ENCODE assay signal across 11 cellular contexts in genomic region chr6:3518356-3518841, GRCh38.
DNase-seq lines count a peak whose midpoint lies in the region; ATAC-seq and TF ChIP-seq lines count a peak whose summit lies in the region.
"Had no signal": no experiment of that assay in that cellular context is flagged by ENCODE, and none has a peak within 500 bp of the region (broad histone marks: within the 10 kb centered on the region; RNA-seq: fewer than 3 reads in every experiment).

No MANE protein-coding gene starts in this region.

- H3K27me3 Mint-ChIP-seq in chondrocyte (ENCODE audit: low read depth): no peaks in the 10 kb centered on the region
- peaks cover 32% of the 10 kb centered on the region for H3K27me3 Mint-ChIP-seq in activated T-helper 17 cell treated with anti-CD3 and anti-CD28 coated beads, Interleukin-2, amount 50 U/mL, for 72 hours

- no peak for ATAC-seq in HG03565 (IDR thresholded peaks at IDR 0.05; ENCODE audit: unreplicated experiment)
- ATAC-seq in GM18498 (IDR thresholded peaks at IDR 0.05; ENCODE audit: unreplicated experiment): no peak
- no peak for ATAC-seq in activated T-helper 17 cell treated with anti-CD3 and anti-CD28 coated beads, Interleukin-2, amount 50 U/mL, for 72 hours (replicated peaks)

- H3K9me3 Mint-ChIP-seq in chondrocyte (ENCODE audit: low read depth): peaks cover 6% of the 10 kb centered on the region
- no peaks in the 10 kb centered on the region for H3K9me3 Mint-ChIP-seq in activated T-helper 17 cell treated with anti-CD3 and anti-CD28 coated beads, Interleukin-2, amount 50 U/mL, for 72 hours

- H3K4me1 Mint-ChIP-seq in chondrocyte (ENCODE audit: low read depth): peaks cover 60% of the 10 kb centered on the region
- H3K4me1 Mint-ChIP-seq in activated T-helper 17 cell treated with anti-CD3 and anti-CD28 coated beads, Interleukin-2, amount 50 U/mL, for 72 hours: no peaks in the 10 kb centered on the region

- no peaks in the 10 kb centered on the region for H3K9me3 ChIP-seq in BE2C

- peak; percentile 80 for DNase-seq in BE2C
- peak; percentile 52 for DNase-seq in NCI-H1694 treated with DMSO at 0.1 percent for 48 hours (lab: John Stamatoyannopoulos, UW)
- no peak for DNase-seq in chondrocyte (ENCODE audit: low spot score)
- DNase-seq in mucosa of gallbladder (ENCODE audit: low spot score): peak; percentile 55
- DNase-seq in stimulated activated CD4-positive, alpha-beta T cell treated with anti-CD3 and anti-CD28 coated beads, Interleukin-2, amount 100 ng/mL, for 24 hours: no peak
- DNase-seq: activated CD4-positive, alpha-beta T cell treated with anti-CD3 and anti-CD28 coated beads, Interleukin-2, amount 50 U/mL, for 48 hours; DND-41 had no signal

- no peak overlapping the region for H3K4me3 ChIP-seq in BE2C (ENCODE audit: low read depth, low read length)

- TF ChIP-seq CTCF in BE2C (IDR thresholded peaks at IDR 0.05; ENCODE audit: low read depth, low read length) (no peak), chondrocyte (IDR thresholded peaks at IDR 0.05) (no peak)

- peak overlapping the region; percentile 99 for H3K27ac Mint-ChIP-seq in chondrocyte (ENCODE audit: unreplicated experiment)
- H3K27ac Mint-ChIP-seq in activated T-helper 17 cell treated with anti-CD3 and anti-CD28 coated beads, Interleukin-2, amount 50 U/mL, for 72 hours: no peak overlapping the region
- H3K27ac Mint-ChIP-seq: progenitor cell of endocrine pancreas had no signal

- peak overlapping the region; percentile 6 for H3K4me3 Mint-ChIP-seq in chondrocyte (ENCODE audit: unreplicated experiment)
- no peak overlapping the region for H3K4me3 Mint-ChIP-seq in activated T-helper 17 cell treated with anti-CD3 and anti-CD28 coated beads, Interleukin-2, amount 50 U/mL, for 72 hours

- peaks cover 2% of the 10 kb centered on the region for H3K36me3 Mint-ChIP-seq in chondrocyte (ENCODE audit: low read depth)
- H3K36me3 Mint-ChIP-seq in activated T-helper 17 cell treated with anti-CD3 and anti-CD28 coated beads, Interleukin-2, amount 50 U/mL, for 72 hours (ENCODE audit: low read depth): no peaks in the 10 kb centered on the region

- no peaks in the 10 kb centered on the region for H3K27me3 ChIP-seq in BE2C

- no peaks in the 10 kb centered on the region for H3K36me3 ChIP-seq in BE2C

- peaks cover 4% of the 10 kb centered on the region; the same call in 1 of the 2 replicates for H3K4me1 ChIP-seq in BE2C

Comparison
In these comparisons a context has a peak if more than half of its experiments do, and no peak if none do; other contexts are left out.
1. DNase-seq: peak in BE2C (single experiment), NCI-H1694 treated with DMSO at 0.1 percent for 48 hours (single experiment) and mucosa of gallbladder (single experiment); none in chondrocyte (single experiment) and stimulated activated CD4-positive, alpha-beta T cell treated with anti-CD3 and anti-CD28 coated beads, Interleukin-2, amount 100 ng/mL, for 24 hours (0 of 2).